In genomic region chr20:31760457-31761240, GRCh38 we compare ENCODE assay signal across 1 cellular context.
TF ChIP-seq lines count a peak whose summit lies in the region.

No MANE protein-coding gene starts in this region.

TF ChIP-seq in HCT116, 20 proteins besides CTCF, POLR2A, EP300 and RAD21:
- TF ChIP-seq SRF (IDR thresholded peaks at IDR 0.05; ENCODE audit: low read depth), result no peak
- no peak for TF ChIP-seq ATF3 (IDR thresholded peaks at IDR 0.05)
- no peak for TF ChIP-seq TCF7L2 (IDR thresholded peaks at IDR 0.05; ENCODE audit: borderline replicate concordance, extremely low read depth, insufficient read depth, insufficient read length)
- no peak for TF ChIP-seq ZFX (IDR thresholded peaks at IDR 0.05)
- no peak for TF ChIP-seq POLR2AphosphoS5 (IDR thresholded peaks at IDR 0.05; ENCODE audit: low read depth, low read length)
- no peak for TF ChIP-seq YY1 (IDR thresholded peaks at IDR 0.05; ENCODE audit: extremely low read depth, insufficient replicate concordance, low read depth, low read length)
- TF ChIP-seq EZH2phosphoT487 (IDR thresholded peaks at IDR 0.05; ENCODE audit: borderline replicate concordance), result no peak
- no peak for TF ChIP-seq EZH2 (IDR thresholded peaks at IDR 0.05)
- TF ChIP-seq JUND (IDR thresholded peaks at IDR 0.05), result no peak
- TF ChIP-seq, protein P1, sequence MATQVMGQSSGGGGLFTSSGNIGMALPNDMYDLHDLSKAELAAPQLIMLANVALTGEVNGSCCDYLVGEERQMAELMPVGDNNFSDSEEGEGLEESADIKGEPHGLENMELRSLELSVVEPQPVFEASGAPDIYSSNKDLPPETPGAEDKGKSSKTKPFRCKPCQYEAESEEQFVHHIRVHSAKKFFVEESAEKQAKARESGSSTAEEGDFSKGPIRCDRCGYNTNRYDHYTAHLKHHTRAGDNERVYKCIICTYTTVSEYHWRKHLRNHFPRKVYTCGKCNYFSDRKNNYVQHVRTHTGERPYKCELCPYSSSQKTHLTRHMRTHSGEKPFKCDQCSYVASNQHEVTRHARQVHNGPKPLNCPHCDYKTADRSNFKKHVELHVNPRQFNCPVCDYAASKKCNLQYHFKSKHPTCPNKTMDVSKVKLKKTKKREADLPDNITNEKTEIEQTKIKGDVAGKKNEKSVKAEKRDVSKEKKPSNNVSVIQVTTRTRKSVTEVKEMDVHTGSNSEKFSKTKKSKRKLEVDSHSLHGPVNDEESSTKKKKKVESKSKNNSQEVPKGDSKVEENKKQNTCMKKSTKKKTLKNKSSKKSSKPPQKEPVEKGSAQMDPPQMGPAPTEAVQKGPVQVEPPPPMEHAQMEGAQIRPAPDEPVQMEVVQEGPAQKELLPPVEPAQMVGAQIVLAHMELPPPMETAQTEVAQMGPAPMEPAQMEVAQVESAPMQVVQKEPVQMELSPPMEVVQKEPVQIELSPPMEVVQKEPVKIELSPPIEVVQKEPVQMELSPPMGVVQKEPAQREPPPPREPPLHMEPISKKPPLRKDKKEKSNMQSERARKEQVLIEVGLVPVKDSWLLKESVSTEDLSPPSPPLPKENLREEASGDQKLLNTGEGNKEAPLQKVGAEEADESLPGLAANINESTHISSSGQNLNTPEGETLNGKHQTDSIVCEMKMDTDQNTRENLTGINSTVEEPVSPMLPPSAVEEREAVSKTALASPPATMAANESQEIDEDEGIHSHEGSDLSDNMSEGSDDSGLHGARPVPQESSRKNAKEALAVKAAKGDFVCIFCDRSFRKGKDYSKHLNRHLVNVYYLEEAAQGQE (IDR thresholded peaks at IDR 0.05; ENCODE audit: low read depth), result no peak
- no peak for TF ChIP-seq ZNF274 (IDR thresholded peaks at IDR 0.05; ENCODE audit: low read depth, low read length)
- TF ChIP-seq CEBPB (IDR thresholded peaks at IDR 0.05; ENCODE audit: low read depth), result no peak
- TF ChIP-seq FOSL1 (IDR thresholded peaks at IDR 0.05; ENCODE audit: low read depth), result no peak
- TF ChIP-seq, protein P2, sequence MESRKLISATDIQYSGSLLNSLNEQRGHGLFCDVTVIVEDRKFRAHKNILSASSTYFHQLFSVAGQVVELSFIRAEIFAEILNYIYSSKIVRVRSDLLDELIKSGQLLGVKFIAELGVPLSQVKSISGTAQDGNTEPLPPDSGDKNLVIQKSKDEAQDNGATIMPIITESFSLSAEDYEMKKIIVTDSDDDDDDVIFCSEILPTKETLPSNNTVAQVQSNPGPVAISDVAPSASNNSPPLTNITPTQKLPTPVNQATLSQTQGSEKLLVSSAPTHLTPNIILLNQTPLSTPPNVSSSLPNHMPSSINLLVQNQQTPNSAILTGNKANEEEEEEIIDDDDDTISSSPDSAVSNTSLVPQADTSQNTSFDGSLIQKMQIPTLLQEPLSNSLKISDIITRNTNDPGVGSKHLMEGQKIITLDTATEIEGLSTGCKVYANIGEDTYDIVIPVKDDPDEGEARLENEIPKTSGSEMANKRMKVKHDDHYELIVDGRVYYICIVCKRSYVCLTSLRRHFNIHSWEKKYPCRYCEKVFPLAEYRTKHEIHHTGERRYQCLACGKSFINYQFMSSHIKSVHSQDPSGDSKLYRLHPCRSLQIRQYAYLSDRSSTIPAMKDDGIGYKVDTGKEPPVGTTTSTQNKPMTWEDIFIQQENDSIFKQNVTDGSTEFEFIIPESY (IDR thresholded peaks at IDR 0.05; ENCODE audit: extremely low read depth, insufficient replicate concordance, low read length), result no peak
- TF ChIP-seq SP1 (IDR thresholded peaks at IDR 0.05; ENCODE audit: low read depth), result no peak
- TF ChIP-seq SIN3A (IDR thresholded peaks at IDR 0.05; ENCODE audit: low read depth), result no peak
- no peak for TF ChIP-seq MAX (IDR thresholded peaks at IDR 0.05)
